ENCODE assay signal across 16 cellular contexts in the genomic region with DNA sequence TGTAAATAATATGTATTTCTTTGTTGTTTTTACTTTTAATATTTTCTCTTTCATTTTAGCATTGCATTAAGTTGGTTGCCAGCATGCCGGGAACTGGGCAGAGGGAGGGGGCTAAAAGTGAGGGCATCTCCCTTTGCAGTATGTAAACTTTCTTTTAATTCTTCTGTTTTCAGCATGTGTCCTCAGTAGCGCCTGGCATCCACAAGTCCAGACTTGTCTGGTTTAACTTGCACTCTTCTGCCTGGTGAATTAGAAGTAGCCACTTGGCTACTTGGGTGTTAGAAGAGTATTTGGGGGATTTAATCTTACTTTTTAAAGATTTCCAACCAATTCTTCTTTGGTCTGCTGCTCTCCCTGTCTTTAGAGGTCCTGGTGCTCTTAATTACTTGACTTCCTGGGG.
"Had no signal": no experiment of that assay in that cellular context is flagged by ENCODE, and none has a peak within 500 bp of the region (broad histone marks: within the 10 kb centered on the region; RNA-seq: fewer than 3 reads in every experiment).

No MANE protein-coding gene starts in this region.

- H3K9me3 ChIP-seq: colonic mucosa, sigmoid colon had no signal

- H3K4me1 Mint-ChIP-seq: activated CD4-positive, alpha-beta T cell treated with anti-CD3 and anti-CD28 coated beads, Interleukin-2, amount 10 ng/mL, durations not matched to agents 24 days and 14 days; activated T-helper 17 cell treated with anti-CD3 and anti-CD28 coated beads, Interleukin-2, amount 50 U/mL, for 72 hours; nephron progenitor cell had no signal

- H3K9me3 Mint-ChIP-seq: activated CD4-positive, alpha-beta T cell treated with anti-CD3 and anti-CD28 coated beads, Interleukin-2, amount 10 ng/mL, durations not matched to agents 24 days and 14 days had no signal

- ATAC-seq: activated T-helper 17 cell treated with anti-CD3 and anti-CD28 coated beads, Interleukin-2, amount 50 U/mL, for 72 hours; heart left ventricle; left lung; WTC11 had no signal

- H3K4me3 Mint-ChIP-seq: activated CD4-positive, alpha-beta T cell treated with anti-CD3 and anti-CD28 coated beads, Interleukin-2, amount 10 ng/mL, durations not matched to agents 24 days and 14 days; activated naive CD4-positive, alpha-beta T cell treated with anti-CD3 and anti-CD28 coated beads for 36 hours; activated T-helper 17 cell treated with anti-CD3 and anti-CD28 coated beads, Interleukin-2, amount 50 U/mL, for 72 hours; nephron progenitor cell; stimulated activated naive CD8-positive, alpha-beta T cell treated with anti-CD3 and anti-CD28 coated beads, Interleukin-15, Interleukin-2, amounts not matched to agents 100 ng/mL and 50 ng/mL, for 24 hours; WTC11 had no signal

- H3K27ac Mint-ChIP-seq: activated CD4-positive, alpha-beta T cell treated with anti-CD3 and anti-CD28 coated beads, Interleukin-2, amount 10 ng/mL, durations not matched to agents 24 days and 14 days; activated naive CD4-positive, alpha-beta T cell treated with anti-CD3 and anti-CD28 coated beads for 36 hours; activated T-helper 17 cell treated with anti-CD3 and anti-CD28 coated beads, Interleukin-2, amount 50 U/mL, for 72 hours; nephron progenitor cell; stimulated activated naive CD8-positive, alpha-beta T cell treated with anti-CD3 and anti-CD28 coated beads, Interleukin-15, Interleukin-2, amounts not matched to agents 100 ng/mL and 50 ng/mL, for 24 hours; WTC11 had no signal

- H3K27me3 ChIP-seq: colonic mucosa, heart left ventricle, left lung, sigmoid colon, upper lobe of left lung had no signal

- H3K4me1 ChIP-seq: colonic mucosa, left lung, sigmoid colon, upper lobe of left lung had no signal

- H3K4me3 ChIP-seq: colonic mucosa, heart left ventricle, left lung, sigmoid colon, upper lobe of left lung had no signal

- H3K27ac ChIP-seq: colonic mucosa, heart left ventricle, left lung, sigmoid colon, upper lobe of left lung had no signal

- FAIRE-seq: astrocyte, frontal cortex had no signal

- DNase-seq: activated CD4-positive, alpha-beta T cell treated with anti-CD3 and anti-CD28 coated beads, Interleukin-2, amount 10 ng/mL, durations not matched to agents 24 days and 14 days; activated naive CD4-positive, alpha-beta T cell treated with anti-CD3 and anti-CD28 coated beads for 36 hours; colonic mucosa; heart left ventricle; islet precursor cell; left lung; mesendoderm; nephron progenitor cell; sigmoid colon; stimulated activated CD4-positive, alpha-beta T cell treated with anti-CD3 and anti-CD28 coated beads, Interleukin-2, amount 100 ng/mL, for 48 hours; upper lobe of left lung had no signal

- H3K27me3 Mint-ChIP-seq: activated CD4-positive, alpha-beta T cell treated with anti-CD3 and anti-CD28 coated beads, Interleukin-2, amount 10 ng/mL, durations not matched to agents 24 days and 14 days; stimulated activated naive CD8-positive, alpha-beta T cell treated with anti-CD3 and anti-CD28 coated beads, Interleukin-15, Interleukin-2, amounts not matched to agents 100 ng/mL and 50 ng/mL, for 24 hours had no signal

- H3K36me3 ChIP-seq: colonic mucosa, heart left ventricle, left lung, sigmoid colon, upper lobe of left lung had no signal
